In the genomic region with DNA sequence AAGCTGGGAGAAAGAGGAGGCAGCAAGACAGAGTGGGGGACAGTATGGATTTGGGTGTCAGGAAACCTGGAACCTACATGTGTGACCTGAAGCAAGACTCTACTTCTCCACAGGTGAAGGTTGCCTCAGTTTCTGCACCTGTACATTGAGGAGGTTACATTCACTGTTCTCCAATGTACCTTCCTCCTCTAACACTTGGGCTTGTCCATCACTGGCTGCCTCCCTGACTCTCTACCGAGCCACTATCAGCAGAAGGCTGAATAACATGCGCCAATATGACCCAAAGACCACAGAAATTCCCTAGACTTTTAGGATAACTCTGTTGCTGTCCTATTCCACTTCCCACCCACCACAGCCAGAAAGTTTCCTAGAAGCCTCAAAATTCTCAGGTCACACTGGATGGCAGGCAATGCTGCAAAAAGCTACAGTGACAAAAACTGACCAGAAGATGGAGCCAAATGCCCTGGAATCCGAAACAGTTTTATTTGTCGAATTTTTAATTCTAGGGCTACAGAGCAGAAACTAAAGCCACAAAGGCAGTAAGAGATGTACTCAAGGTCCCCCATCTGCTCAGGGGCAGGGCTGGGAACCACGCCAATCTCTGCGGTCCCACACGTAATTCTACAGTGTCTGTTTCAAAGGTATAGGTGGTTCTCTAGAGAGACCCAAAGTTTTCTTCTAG, we compare ENCODE assay signal across 8 cellular contexts.
DNase-seq lines count a peak whose midpoint lies in the region; ATAC-seq and TF ChIP-seq lines count a peak whose summit lies in the region.

No MANE protein-coding gene starts in this region.

- H3K4me1 ChIP-seq in left lung, result peaks cover 0 to 4% of the 10 kb centered on the region in 2 donors

- DNase-seq in COLO829 (ENCODE audit: low spot score), result peak; percentile 45
- peak; percentile 41 for DNase-seq in OCI-M2 (lab: John Stamatoyannopoulos, UW; ENCODE audit: unreplicated experiment)
- DNase-seq in choroid plexus epithelial cell (ENCODE audit: low read depth), result peak; percentile 71
- no peak for DNase-seq in left lung
- no peak for DNase-seq in cerebellar nuclear complex (lab: John Stamatoyannopoulos, UW)

- H3K9me3 ChIP-seq in left lung, result no peaks in the 10 kb centered on the region

- peaks cover 0 to 5% of the 10 kb centered on the region in 2 donors for H3K27me3 ChIP-seq in left lung

- no peaks in the 10 kb centered on the region for H3K36me3 ChIP-seq in left lung

- no peak overlapping the region for H3K4me3 ChIP-seq in choroid plexus epithelial cell (ENCODE audit: low read depth, low read length)
- no peak overlapping the region for H3K4me3 ChIP-seq in left lung

- peak; percentile 86 for TF ChIP-seq CTCF in choroid plexus epithelial cell (conservative IDR thresholded peaks at IDR 0.05; ENCODE audit: low read depth, low read length)
- peak; percentile 59 to 74 for TF ChIP-seq CTCF in left lung (IDR thresholded peaks at IDR 0.05)

- ATAC-seq in GM18498 (IDR thresholded peaks at IDR 0.05; ENCODE audit: unreplicated experiment), result peak; percentile 62
- ATAC-seq in HG03342 (IDR thresholded peaks at IDR 0.05; ENCODE audit: unreplicated experiment), result peak; percentile 54
- ATAC-seq in left lung, result peak; percentile 73
- ATAC-seq in GM19397 (IDR thresholded peaks at IDR 0.05; ENCODE audit: unreplicated experiment), result no peak

- no peak overlapping the region for H3K27ac ChIP-seq in left lung

- intact Hi-C loops in left lung (cut with DNase I), result loop anchor here in 1 of 2 donors (10.0 kb wide), 1 partner anchor 221 kb away; the partner anchor contains the start of gene GALNT10

Comparison
In these comparisons a context has a peak if more than half of its experiments do, and no peak if none do; other contexts are left out.
1. DNase-seq: peak in COLO829 (single experiment), OCI-M2 (single experiment) and choroid plexus epithelial cell (single experiment); none in left lung (0 of 2) and cerebellar nuclear complex (0 of 2).